In genomic region chr20:64169089-64169560, GRCh38 we compare ENCODE assay signal across 26 cellular contexts. TPM values are rescaled to one million over a fixed set of nuclear protein-coding genes. Genes with fewer than 3 reads are reported as not detected.
"Had no signal": no experiment of that assay in that cellular context is flagged by ENCODE, and none has a peak within 500 bp of the region (broad histone marks: within the 10 kb centered on the region; RNA-seq: fewer than 3 reads in every experiment).

No MANE protein-coding gene starts in this region.

- H3K4me1 ChIP-seq: esophagus squamous epithelium, prostate gland, sigmoid colon, spleen, testis, tibial artery had no signal

- DNase-seq: dermis blood vessel endothelial cell; effector memory CD4-positive, alpha-beta T cell; erythroblast; esophagus squamous epithelium; foreskin melanocyte; hypothalamus; islet precursor cell; left ventricle myocardium superior; mucosa of descending colon; naive thymus-derived CD4-positive, alpha-beta T cell; sigmoid colon; spleen; stimulated activated CD4-positive, alpha-beta T cell treated with anti-CD3 and anti-CD28 coated beads, Interleukin-4, amount 100 ng/mL, for 4 hours; stimulated activated naive CD8-positive, alpha-beta T cell treated with anti-CD3 and anti-CD28 coated beads, Interleukin-15, Interleukin-2, amounts not matched to agents 100 U/mL and 50 U/mL, for 24 hours; testis; tibial artery had no signal

- FAIRE-seq: endometrium had no signal

- H3K4me3 ChIP-seq: coronary artery, esophagus squamous epithelium, lung, mucosa of descending colon, prostate gland, sigmoid colon, spleen, testis, tibial artery had no signal

- H3K36me3 ChIP-seq: esophagus squamous epithelium, neutrophil, prostate gland, sigmoid colon, spleen, tibial artery had no signal

- H3K9me3 ChIP-seq: esophagus squamous epithelium, mucosa of descending colon, neutrophil, prostate gland, sigmoid colon, spleen, testis, tibial artery had no signal

- ATAC-seq: left ventricle myocardium superior; mucosa of descending colon; naive thymus-derived CD4-positive, alpha-beta T cell; right cardiac atrium; stimulated activated memory B cell treated with anti-CD40 and anti-IgM and Interleukin-4, amounts not matched to agents 10 μg/mL and 1 μg/mL and 100 μg/mL, for 72 hours; stimulated activated naive CD8-positive, alpha-beta T cell treated with anti-CD3 and anti-CD28 coated beads, Interleukin-15, Interleukin-2, amounts not matched to agents 100 U/mL and 50 U/mL, for 24 hours had no signal

- H3K27me3 ChIP-seq: testis had no signal

- H3K27ac ChIP-seq: coronary artery, esophagus squamous epithelium, neutrophil, prostate gland, sigmoid colon, spleen, testis, tibial artery had no signal

RNA-seq across cellular contexts. Expression of gene MYT1, which starts 4.9 kb away (rescaled TPM):
- total RNA-seq: dermis blood vessel endothelial cell; esophagus squamous epithelium; naive thymus-derived CD4-positive, alpha-beta T cell; omental fat pad; skeletal muscle tissue had no signal
- polyA plus RNA-seq: immature natural killer cell; naive thymus-derived CD4-positive, alpha-beta T cell had no signal
